ENCODE assay signal across 8 cellular contexts in the genomic region with DNA sequence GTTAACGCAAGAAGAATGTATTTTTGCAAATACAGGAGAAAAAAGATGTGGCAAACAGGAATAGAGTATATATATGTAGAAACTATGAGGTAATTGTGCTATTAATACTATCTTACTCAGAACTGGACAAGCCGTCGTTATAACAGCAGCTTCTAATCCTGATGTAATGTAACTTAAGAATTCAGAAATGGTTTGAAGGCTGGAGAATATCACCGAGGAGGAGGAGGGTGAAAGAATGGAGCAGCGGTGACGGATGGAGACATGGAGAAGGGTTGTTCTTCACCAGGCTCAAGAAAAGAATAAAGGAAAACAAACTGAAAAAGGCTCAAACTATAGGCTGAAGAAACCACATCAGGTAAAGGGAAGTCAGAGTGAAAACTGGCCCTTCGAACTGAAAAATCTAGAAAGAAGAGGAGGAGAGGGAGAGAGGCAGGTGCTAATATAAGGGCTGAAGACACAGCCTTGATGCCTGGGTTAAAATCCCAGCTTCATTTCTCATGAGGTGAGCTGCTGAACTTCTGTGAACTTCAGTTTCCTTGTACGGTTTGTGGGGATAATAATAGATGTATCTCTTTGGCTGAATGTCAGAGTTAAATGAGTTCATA. TPM values are rescaled to one million over a fixed set of nuclear protein-coding genes. Genes with fewer than 3 reads are reported as not detected.
DNase-seq lines count a peak whose midpoint lies in the region; ATAC-seq and TF ChIP-seq lines count a peak whose summit lies in the region.
"Had no signal": no experiment of that assay in that cellular context is flagged by ENCODE, and none has a peak within 500 bp of the region (broad histone marks: within the 10 kb centered on the region; RNA-seq: fewer than 3 reads in every experiment).

No MANE protein-coding gene starts in this region.

- no peak overlapping the region for H3K9ac ChIP-seq in skeletal muscle satellite cell (ENCODE audit: low read depth, low read length)

- H3K27ac Mint-ChIP-seq in brain (peak overlapping the region; percentile 22 to 91 (median 59)), glutamatergic neuron (ENCODE audit: unreplicated experiment) (no peak overlapping the region), MCF 10A (ENCODE audit: low read depth, unreplicated experiment) (no peak overlapping the region), natural killer cell (no peak overlapping the region)

- H3K4me3 ChIP-seq in skeletal muscle satellite cell (ENCODE audit: low read length): no peak overlapping the region

- peak; percentile 79 for ATAC-seq in GM19351 (IDR thresholded peaks at IDR 0.05; ENCODE audit: unreplicated experiment)
- ATAC-seq in HG03045 (IDR thresholded peaks at IDR 0.05; ENCODE audit: unreplicated experiment): peak; percentile 73
- ATAC-seq in natural killer cell: no peak

- H3K9me3 Mint-ChIP-seq in brain (peaks cover 8 to 15% (median 12%) of the 10 kb centered on the region in 5 experiments), glutamatergic neuron (ENCODE audit: unreplicated experiment) (peaks cover 1% of the 10 kb centered on the region), MCF 10A (ENCODE audit: unreplicated experiment) (no peaks in the 10 kb centered on the region), natural killer cell (no peaks in the 10 kb centered on the region)

- POLR2A ChIA-PET in MCF 10A (lab: Yijun Ruan, JAX): interaction anchor here (0.7 to 1.2 kb wide), 4 partner anchors 9 to 42 kb away, joined by 3 to 4 read pairs (median 3); no protein-coding TSS in a partner anchor

- peaks cover 30% of the 10 kb centered on the region for H3K4me1 ChIP-seq in skeletal muscle satellite cell (ENCODE audit: control insufficient read depth, insufficient read depth, low read length)

- TF ChIP-seq CTCF in brain (conservative IDR thresholded peaks at IDR 0.05) (no peak), glutamatergic neuron (IDR thresholded peaks at IDR 0.05; ENCODE audit: partially characterized antibody, unreplicated experiment) (no peak), MCF 10A (IDR thresholded peaks at IDR 0.05; ENCODE audit: unreplicated experiment) (no peak), natural killer cell (IDR thresholded peaks at IDR 0.05) (no peak)

- DNase-seq in glutamatergic neuron (no peak), MCF 10A (ENCODE audit: unreplicated experiment) (no peak), natural killer cell (no peak)
- DNase-seq: H7 had no signal

- peak overlapping the region; percentile 58 for H3K4me2 ChIP-seq in skeletal muscle satellite cell (ENCODE audit: low read length)

- H3K9me3 ChIP-seq in skeletal muscle satellite cell (replicated peaks; ENCODE audit: low read length): no peaks in the 10 kb centered on the region

- H3K4me3 Mint-ChIP-seq in brain: peak overlapping the region in 4 of 5 experiments; percentile 8 to 64 (median 43)
- no peak overlapping the region for H3K4me3 Mint-ChIP-seq in glutamatergic neuron (ENCODE audit: unreplicated experiment)
- no peak overlapping the region for H3K4me3 Mint-ChIP-seq in MCF 10A (ENCODE audit: unreplicated experiment)
- H3K4me3 Mint-ChIP-seq in natural killer cell: no peak overlapping the region

- BruUV-seq in MCF 10A (replicated peaks; lab: Mats Ljungman, UMichigan): no TSS peak

- H3K27me3 ChIP-seq in skeletal muscle satellite cell (ENCODE audit: control insufficient read depth, insufficient read depth, low read length): no peaks in the 10 kb centered on the region

- H3K36me3 Mint-ChIP-seq in brain (peaks cover 18% of the 10 kb centered on the region), glutamatergic neuron (ENCODE audit: unreplicated experiment) (peaks cover 9% of the 10 kb centered on the region), MCF 10A (ENCODE audit: insufficient read depth, unreplicated experiment) (no peaks in the 10 kb centered on the region), natural killer cell (no peaks in the 10 kb centered on the region)

- CTCF ChIA-PET in MCF 10A (lab: Yijun Ruan, JAX): interaction anchor here (0.6 to 18.3 kb wide), 10 partner anchors 8 to 1177 kb away, joined by 3 to 459 read pairs (median 5); a partner anchor contains a TSS

- no peaks in the 10 kb centered on the region for H3K36me3 ChIP-seq in skeletal muscle satellite cell (ENCODE audit: insufficient read depth, low read length)

- intact Hi-C loops in MCF 10A (cut with micrococcal nuclease) (no loop called here), natural killer cell (cut with micrococcal nuclease) (no loop called here)

- peaks cover 71% of the 10 kb centered on the region for H3K4me1 Mint-ChIP-seq in brain
- H3K4me1 Mint-ChIP-seq in glutamatergic neuron (ENCODE audit: low read depth, unreplicated experiment): peaks cover 11% of the 10 kb centered on the region
- H3K4me1 Mint-ChIP-seq in MCF 10A (ENCODE audit: insufficient read depth, unreplicated experiment): peaks cover 25% of the 10 kb centered on the region
- H3K4me1 Mint-ChIP-seq in natural killer cell: peaks cover 5 to 28% of the 10 kb centered on the region in 2 donors

- H3K27me3 Mint-ChIP-seq in brain (no peaks in the 10 kb centered on the region), glutamatergic neuron (ENCODE audit: unreplicated experiment) (peaks cover 2% of the 10 kb centered on the region), MCF 10A (ENCODE audit: insufficient read depth, unreplicated experiment) (no peaks in the 10 kb centered on the region), natural killer cell (ENCODE audit: low read depth in 2 of 2) (no peaks in the 10 kb centered on the region)

RNA-seq across cellular contexts. Expression of a gene that starts 44.0 kb away (rescaled TPM):
- 8.6 TPM for polyA plus RNA-seq in brain (ENCODE audit: insufficient read depth, low read depth, low replicate concordance)
- total RNA-seq in skeletal muscle satellite cell (2012; rRNA removed): 37.8 and 39.5 TPM in 2 replicates
- 31.7 TPM for total RNA-seq in glutamatergic neuron (ENCODE audit: unreplicated experiment)
- 21.5 and 25.8 TPM in 2 replicates for total RNA-seq in MCF 10A (2022)
- 10 to 100 TPM; 13.7 to 17.9 (median 17.9) TPM for total RNA-seq in natural killer cell

Comparison
In these comparisons a context has a peak if more than half of its experiments do, and no peak if none do; other contexts are left out.
1. ATAC-seq: peak in GM19351 (single experiment) and HG03045 (single experiment); none in natural killer cell (0 of 3).
2. H3K27ac Mint-ChIP-seq: peak in brain (5 of 5); none in glutamatergic neuron (single experiment), MCF 10A (single experiment) and natural killer cell (0 of 2).
3. H3K4me3 Mint-ChIP-seq: peak in brain (4 of 5); none in glutamatergic neuron (single experiment), MCF 10A (single experiment) and natural killer cell (single experiment).